Comparison of ENCODE assay signal across 20 cellular contexts in the genomic region with DNA sequence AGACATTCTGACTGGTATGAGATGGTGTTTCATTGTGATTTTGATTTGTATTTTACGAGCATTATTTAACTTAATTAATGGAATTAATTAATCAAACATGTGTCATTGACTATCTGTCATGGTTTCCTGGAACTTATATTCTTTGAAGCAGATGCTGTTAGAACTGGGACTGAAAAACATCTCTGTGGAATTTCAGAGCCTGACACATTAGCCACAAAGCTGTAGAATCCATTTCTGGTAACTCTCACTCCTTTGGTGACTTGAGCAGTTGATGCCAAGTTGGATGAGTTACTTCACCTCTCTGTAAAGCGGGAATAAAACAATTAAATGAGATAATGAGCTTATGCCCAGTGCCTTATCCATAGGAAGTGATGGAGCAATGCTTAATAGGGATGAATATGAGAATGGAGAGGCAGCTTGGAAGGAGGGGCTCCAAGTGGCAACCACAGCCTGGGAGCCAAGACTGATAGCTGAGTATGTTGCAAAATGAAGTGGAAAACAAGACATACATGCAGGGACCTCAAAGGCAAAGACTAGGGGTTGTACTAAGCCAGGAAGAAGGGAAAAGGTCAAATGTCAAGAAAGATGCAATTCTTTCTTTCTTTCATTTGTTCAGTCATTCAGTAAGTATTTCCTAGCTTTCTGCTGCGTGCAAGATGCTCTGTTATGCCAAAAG. TPM values are rescaled to one million over a fixed set of nuclear protein-coding genes. Genes with fewer than 3 reads are reported as not detected.
"Had no signal": no experiment of that assay in that cellular context is flagged by ENCODE, and none has a peak within 500 bp of the region (broad histone marks: within the 10 kb centered on the region; RNA-seq: fewer than 3 reads in every experiment).

No MANE protein-coding gene starts in this region.

- H2AFZ ChIP-seq: hepatocyte had no signal

- H3K27ac ChIP-seq: epithelial cell of prostate, esophagus muscularis mucosa, foreskin keratinocyte, hepatocyte, neutrophil, tibial artery had no signal

- FAIRE-seq: colon, islet of Langerhans had no signal

- H3K4me3 ChIP-seq: esophagus muscularis mucosa, hepatocyte, mucosa of descending colon, tibial artery had no signal

- H3K9me3 ChIP-seq: esophagus muscularis mucosa, mucosa of descending colon, neutrophil, tibial artery had no signal

- H3K4me1 ChIP-seq: foreskin keratinocyte had no signal

- ATAC-seq: effector memory CD8-positive, alpha-beta T cell; foreskin keratinocyte; mucosa of descending colon; naive thymus-derived CD8-positive, alpha-beta T cell; right cardiac atrium; stimulated activated memory B cell treated with anti-CD40 and anti-IgM and Interleukin-4, amounts not matched to agents 10 μg/mL and 1 μg/mL and 100 μg/mL, for 72 hours had no signal

- H3K36me3 ChIP-seq: esophagus muscularis mucosa, neutrophil, tibial artery had no signal

- DNase-seq: cerebellar nuclear complex; effector memory CD8-positive, alpha-beta T cell; foreskin keratinocyte; head of caudate nucleus; kidney glomerular epithelial cell; mammary epithelial cell; mucosa of descending colon; naive thymus-derived CD8-positive, alpha-beta T cell; right cardiac atrium; stimulated activated CD4-positive, alpha-beta T cell treated with anti-CD3 and anti-CD28 coated beads, Interleukin-15, amount 100 ng/mL, for 24 hours; stimulated activated CD4-positive, alpha-beta T cell treated with anti-CD3 and anti-CD28 coated beads, Interleukin-1b, Interleukin-23, amount 100 ng/mL, for 48 hours; stimulated activated CD4-positive, alpha-beta T cell treated with anti-CD3 and anti-CD28 coated beads, Interleukin-4, amount 100 ng/mL, for 24 hours; tibial artery had no signal

- H3K27me3 ChIP-seq: neutrophil, tibial artery had no signal

- H3K4me2 ChIP-seq: hepatocyte had no signal

RNA-seq across cellular contexts. Expression of a gene that starts 23.1 kb away (rescaled TPM):
- total RNA-seq: naive thymus-derived CD8-positive, alpha-beta T cell had no signal
- polyA plus RNA-seq: foreskin keratinocyte; naive thymus-derived CD8-positive, alpha-beta T cell had no signal
